Comparison of ENCODE assay signal across 22 cellular contexts in genomic region chr2:146241023-146241422, GRCh38.
"Had no signal": no experiment of that assay in that cellular context is flagged by ENCODE, and none has a peak within 500 bp of the region (broad histone marks: within the 10 kb centered on the region; RNA-seq: fewer than 3 reads in every experiment).

No MANE protein-coding gene starts in this region.

- H3K9me3 ChIP-seq: colonic mucosa, esophagus squamous epithelium, gastroesophageal sphincter, psoas muscle, stomach, thoracic aorta, transverse colon had no signal

- H3K4me1 ChIP-seq: colonic mucosa, psoas muscle, stomach had no signal

- H3K9me3 Mint-ChIP-seq: nephron had no signal

- H3K27me3 ChIP-seq: colonic mucosa, esophagus squamous epithelium, gastroesophageal sphincter, stomach, transverse colon had no signal

- H3K36me3 ChIP-seq: colonic mucosa, esophagus squamous epithelium, gastroesophageal sphincter, stomach, thoracic aorta, transverse colon had no signal

- H3K27ac Mint-ChIP-seq: naive B cell had no signal

- H3K27me3 Mint-ChIP-seq: naive B cell had no signal

- H3K27ac ChIP-seq: colonic mucosa, esophagus squamous epithelium, gastroesophageal sphincter, psoas muscle, stomach, thoracic aorta, transverse colon had no signal

- DNase-seq: colonic mucosa; dermis blood vessel endothelial cell; esophagus squamous epithelium; glutamatergic neuron; islet precursor cell; left cardiac atrium; left ventricle myocardium superior; mesenchymal stem cell; midbrain; naive B cell; occipital lobe; psoas muscle; retina; stimulated activated naive CD4-positive, alpha-beta T cell; stomach; substantia nigra; transverse colon had no signal

- H3K36me3 Mint-ChIP-seq: naive B cell had no signal

- H3K4me1 Mint-ChIP-seq: naive B cell had no signal

- H3K4me3 Mint-ChIP-seq: naive B cell, nephron had no signal

- H3K4me3 ChIP-seq: colonic mucosa, esophagus squamous epithelium, gastroesophageal sphincter, lung, psoas muscle, skin epidermis, stomach, thoracic aorta, transverse colon had no signal
